In the genomic region with DNA sequence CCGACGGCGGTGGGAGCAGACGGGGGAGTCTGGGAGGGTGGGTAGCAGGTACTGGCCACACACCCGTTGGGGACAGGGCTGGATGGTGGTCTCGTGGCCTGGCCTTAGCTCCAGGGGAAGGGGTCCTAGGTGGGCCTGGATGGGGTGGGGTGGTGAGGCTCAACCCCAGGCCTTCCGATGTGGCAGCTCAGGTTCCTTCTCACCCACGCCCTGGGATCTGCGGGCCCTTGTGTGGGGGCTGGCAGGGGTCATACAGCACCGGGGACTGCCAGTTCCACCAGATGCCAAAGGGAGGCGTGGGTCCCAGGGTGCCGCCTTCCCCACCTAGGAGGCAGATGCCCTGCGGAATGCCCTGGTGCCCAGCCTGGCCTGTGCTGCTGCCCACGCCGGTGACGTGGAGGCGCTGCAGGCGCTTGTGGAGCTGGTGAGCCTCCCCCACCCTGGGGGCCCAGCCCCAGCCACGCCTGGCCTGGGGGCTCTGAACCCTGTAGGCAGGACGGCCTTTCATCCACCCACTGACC, we compare ENCODE assay signal across 1 cellular context.
TF ChIP-seq lines count a peak whose summit lies in the region.

No MANE protein-coding gene starts in this region.

TF ChIP-seq in WTC11, 78 proteins besides CTCF, POLR2A, EP300 and RAD21:
- TF ChIP-seq TP53 (CRISPR knock-in tag; IDR thresholded peaks at IDR 0.05) = no peak
- TF ChIP-seq ZNF232 (CRISPR knock-in tag; IDR thresholded peaks at IDR 0.05) = no peak
- TF ChIP-seq, protein P1, sequence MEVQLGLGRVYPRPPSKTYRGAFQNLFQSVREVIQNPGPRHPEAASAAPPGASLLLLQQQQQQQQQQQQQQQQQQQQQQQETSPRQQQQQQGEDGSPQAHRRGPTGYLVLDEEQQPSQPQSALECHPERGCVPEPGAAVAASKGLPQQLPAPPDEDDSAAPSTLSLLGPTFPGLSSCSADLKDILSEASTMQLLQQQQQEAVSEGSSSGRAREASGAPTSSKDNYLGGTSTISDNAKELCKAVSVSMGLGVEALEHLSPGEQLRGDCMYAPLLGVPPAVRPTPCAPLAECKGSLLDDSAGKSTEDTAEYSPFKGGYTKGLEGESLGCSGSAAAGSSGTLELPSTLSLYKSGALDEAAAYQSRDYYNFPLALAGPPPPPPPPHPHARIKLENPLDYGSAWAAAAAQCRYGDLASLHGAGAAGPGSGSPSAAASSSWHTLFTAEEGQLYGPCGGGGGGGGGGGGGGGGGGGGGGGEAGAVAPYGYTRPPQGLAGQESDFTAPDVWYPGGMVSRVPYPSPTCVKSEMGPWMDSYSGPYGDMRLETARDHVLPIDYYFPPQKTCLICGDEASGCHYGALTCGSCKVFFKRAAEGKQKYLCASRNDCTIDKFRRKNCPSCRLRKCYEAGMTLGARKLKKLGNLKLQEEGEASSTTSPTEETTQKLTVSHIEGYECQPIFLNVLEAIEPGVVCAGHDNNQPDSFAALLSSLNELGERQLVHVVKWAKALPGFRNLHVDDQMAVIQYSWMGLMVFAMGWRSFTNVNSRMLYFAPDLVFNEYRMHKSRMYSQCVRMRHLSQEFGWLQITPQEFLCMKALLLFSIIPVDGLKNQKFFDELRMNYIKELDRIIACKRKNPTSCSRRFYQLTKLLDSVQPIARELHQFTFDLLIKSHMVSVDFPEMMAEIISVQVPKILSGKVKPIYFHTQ (CRISPR knock-in tag; IDR thresholded peaks at IDR 0.05) = no peak
- TF ChIP-seq, protein P2, sequence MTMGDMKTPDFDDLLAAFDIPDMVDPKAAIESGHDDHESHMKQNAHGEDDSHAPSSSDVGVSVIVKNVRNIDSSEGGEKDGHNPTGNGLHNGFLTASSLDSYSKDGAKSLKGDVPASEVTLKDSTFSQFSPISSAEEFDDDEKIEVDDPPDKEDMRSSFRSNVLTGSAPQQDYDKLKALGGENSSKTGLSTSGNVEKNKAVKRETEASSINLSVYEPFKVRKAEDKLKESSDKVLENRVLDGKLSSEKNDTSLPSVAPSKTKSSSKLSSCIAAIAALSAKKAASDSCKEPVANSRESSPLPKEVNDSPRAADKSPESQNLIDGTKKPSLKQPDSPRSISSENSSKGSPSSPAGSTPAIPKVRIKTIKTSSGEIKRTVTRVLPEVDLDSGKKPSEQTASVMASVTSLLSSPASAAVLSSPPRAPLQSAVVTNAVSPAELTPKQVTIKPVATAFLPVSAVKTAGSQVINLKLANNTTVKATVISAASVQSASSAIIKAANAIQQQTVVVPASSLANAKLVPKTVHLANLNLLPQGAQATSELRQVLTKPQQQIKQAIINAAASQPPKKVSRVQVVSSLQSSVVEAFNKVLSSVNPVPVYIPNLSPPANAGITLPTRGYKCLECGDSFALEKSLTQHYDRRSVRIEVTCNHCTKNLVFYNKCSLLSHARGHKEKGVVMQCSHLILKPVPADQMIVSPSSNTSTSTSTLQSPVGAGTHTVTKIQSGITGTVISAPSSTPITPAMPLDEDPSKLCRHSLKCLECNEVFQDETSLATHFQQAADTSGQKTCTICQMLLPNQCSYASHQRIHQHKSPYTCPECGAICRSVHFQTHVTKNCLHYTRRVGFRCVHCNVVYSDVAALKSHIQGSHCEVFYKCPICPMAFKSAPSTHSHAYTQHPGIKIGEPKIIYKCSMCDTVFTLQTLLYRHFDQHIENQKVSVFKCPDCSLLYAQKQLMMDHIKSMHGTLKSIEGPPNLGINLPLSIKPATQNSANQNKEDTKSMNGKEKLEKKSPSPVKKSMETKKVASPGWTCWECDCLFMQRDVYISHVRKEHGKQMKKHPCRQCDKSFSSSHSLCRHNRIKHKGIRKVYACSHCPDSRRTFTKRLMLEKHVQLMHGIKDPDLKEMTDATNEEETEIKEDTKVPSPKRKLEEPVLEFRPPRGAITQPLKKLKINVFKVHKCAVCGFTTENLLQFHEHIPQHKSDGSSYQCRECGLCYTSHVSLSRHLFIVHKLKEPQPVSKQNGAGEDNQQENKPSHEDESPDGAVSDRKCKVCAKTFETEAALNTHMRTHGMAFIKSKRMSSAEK (CRISPR knock-in tag; IDR thresholded peaks at IDR 0.05; ENCODE audit: borderline replicate concordance) = no peak
- no peak for TF ChIP-seq FOXJ3 (CRISPR knock-in tag; IDR thresholded peaks at IDR 0.05; ENCODE audit: borderline replicate concordance)
- TF ChIP-seq MYBL2 (CRISPR knock-in tag; IDR thresholded peaks at IDR 0.05) = no peak
- TF ChIP-seq NR3C1 (CRISPR knock-in tag; conservative IDR thresholded peaks at IDR 0.05; ENCODE audit: low read depth) = no peak
- no peak for TF ChIP-seq ESRRA (CRISPR knock-in tag; IDR thresholded peaks at IDR 0.05; ENCODE audit: borderline replicate concordance)
- TF ChIP-seq, protein P3, sequence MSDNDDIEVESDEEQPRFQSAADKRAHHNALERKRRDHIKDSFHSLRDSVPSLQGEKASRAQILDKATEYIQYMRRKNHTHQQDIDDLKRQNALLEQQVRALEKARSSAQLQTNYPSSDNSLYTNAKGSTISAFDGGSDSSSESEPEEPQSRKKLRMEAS (CRISPR knock-in tag; IDR thresholded peaks at IDR 0.05) = no peak
- no peak for TF ChIP-seq NFYB (CRISPR knock-in tag; conservative IDR thresholded peaks at IDR 0.05; ENCODE audit: low read depth)
